Comparison of ENCODE assay signal across 8 cellular contexts in the genomic region with DNA sequence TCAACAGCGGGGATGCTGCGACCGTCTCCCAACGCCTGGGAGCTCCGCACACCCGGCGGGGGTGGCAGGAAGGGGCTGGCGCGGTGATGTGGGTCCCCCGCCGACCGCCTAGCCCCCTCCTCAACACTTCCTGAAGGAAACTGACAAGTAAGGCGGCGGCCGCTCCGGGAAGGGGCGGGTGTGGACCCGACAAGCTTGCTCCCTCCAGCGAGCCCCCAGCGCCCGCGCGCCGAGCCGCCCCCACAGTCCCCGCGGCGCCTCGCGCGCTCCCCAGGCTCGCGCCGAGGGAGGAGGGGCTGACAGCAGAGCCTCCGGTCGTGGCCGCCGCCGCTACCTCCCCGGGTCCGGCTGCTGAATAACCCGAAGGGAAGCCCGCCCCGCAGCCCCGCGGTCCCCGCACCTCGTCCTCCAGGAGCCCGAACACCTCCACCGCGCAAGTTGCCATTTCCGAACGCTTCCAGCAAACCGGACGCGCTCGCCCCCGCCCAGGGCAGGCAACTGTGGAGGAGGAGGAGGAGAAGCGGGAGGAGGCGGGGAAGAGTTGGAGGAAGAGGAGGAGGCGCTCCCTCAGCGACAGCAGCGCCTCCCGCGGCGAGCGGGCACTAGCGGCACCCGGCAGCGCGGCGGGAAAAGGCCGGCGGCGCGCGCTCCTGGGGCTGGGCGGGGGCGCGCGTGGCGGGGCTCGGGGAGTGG. TPM values are rescaled to one million over a fixed set of nuclear protein-coding genes. Genes with fewer than 3 reads are reported as not detected.
DNase-seq lines count a peak whose midpoint lies in the region; ATAC-seq and TF ChIP-seq lines count a peak whose summit lies in the region.

A gene (minus strand): TSS at position 502 of the 693 bp plus-strand sequence. CDS start 57 bp downstream, at position 445.

- DNase-seq in NCI-H1417 (lab: John Stamatoyannopoulos, UW) (peak; percentile 16 to 97 (median 93)), T-helper 2 cell (peak; percentile 52 to 83 (median 55)), anterior cingulate cortex (lab: John Stamatoyannopoulos, UW) (peak in 57 of 58 donors; percentile 21 to 88 (median 77)), right cardiac atrium (peak; percentile 91 to 95 (median 95)), putamen (ENCODE audit: low spot score) (peak; percentile 87), uterus (peak; percentile 86 to 88)

- TF ChIP-seq CTCF in GM12872 (IDR thresholded peaks at IDR 0.05; ENCODE audit: insufficient read depth, low read depth, low read length): peak; percentile 67
- peak; percentile 26 to 73 (median 51) for TF ChIP-seq CTCF in uterus (IDR thresholded peaks at IDR 0.05)

- H3K9me3 ChIP-seq in right cardiac atrium (ENCODE audit: control insufficient read depth, low read length) (no peaks in the 10 kb centered on the region), uterus (no peaks in the 10 kb centered on the region)

- intact Hi-C loops in right cardiac atrium (cut with DNase I): loop anchor here in 1 of 4 donors (5.0 kb wide), 1 partner anchor 254 kb away; no protein-coding TSS in a partner anchor
- intact Hi-C loops in uterus (cut with DNase I; ENCODE audit: low total_unique reads): no loop called here

- H3K27me3 ChIP-seq in right cardiac atrium (ENCODE audit: control insufficient read depth, insufficient read depth): no peaks in the 10 kb centered on the region
- H3K27me3 ChIP-seq in uterus: no peaks in the 10 kb centered on the region

- WGBS in right cardiac atrium: under 1% methylated on average over 82 of the region's 83 CpGs

- peak within 1 kb of the TSS; percentile 82 for H3K4me3 ChIP-seq in right cardiac atrium (ENCODE audit: low read length)
- H3K4me3 ChIP-seq in uterus: peak within 1 kb of the TSS; percentile 67 to 98

- no peaks in the 10 kb centered on the region for H3K36me3 ChIP-seq in uterus

- ATAC-seq in HG02759 (IDR thresholded peaks at IDR 0.05; ENCODE audit: unreplicated experiment) (peak; percentile 92), right cardiac atrium (peak; percentile 98)

- peak; percentile 46 to 68 for TF ChIP-seq POLR2A in uterus (IDR thresholded peaks at IDR 0.05)

- H3K4me1 ChIP-seq in right cardiac atrium (ENCODE audit: control insufficient read depth, insufficient read depth, low read length) (peaks cover 2% of the 10 kb centered on the region), uterus (no peaks in the 10 kb centered on the region)

- H3K27ac ChIP-seq in right cardiac atrium (ENCODE audit: low read length) (peak within 1 kb of the TSS; percentile 94), uterus (peak within 1 kb of the TSS; percentile 97 to 99)

RNA-seq across cellular contexts. Expression of the gene that starts here (rescaled TPM):
- total RNA-seq in right cardiac atrium (10 to 100 TPM in 1 of 4 donors, 1 to 10 TPM in 3; 8.4 to 11.6 (median 9.4) TPM), uterus (10 to 100 TPM; 13.3 to 44.0 (median 35.6) TPM)
- 2.6 TPM for polyA plus RNA-seq in right cardiac atrium

Comparison
In these comparisons a context has a peak if more than half of its experiments do, and no peak if none do; other contexts are left out.
1. Peak in every context shown above with its lines: DNase-seq, ATAC-seq, H3K4me3 ChIP-seq and H3K27ac ChIP-seq.